33 cellular contexts compared by ENCODE assay signal in the genomic region with DNA sequence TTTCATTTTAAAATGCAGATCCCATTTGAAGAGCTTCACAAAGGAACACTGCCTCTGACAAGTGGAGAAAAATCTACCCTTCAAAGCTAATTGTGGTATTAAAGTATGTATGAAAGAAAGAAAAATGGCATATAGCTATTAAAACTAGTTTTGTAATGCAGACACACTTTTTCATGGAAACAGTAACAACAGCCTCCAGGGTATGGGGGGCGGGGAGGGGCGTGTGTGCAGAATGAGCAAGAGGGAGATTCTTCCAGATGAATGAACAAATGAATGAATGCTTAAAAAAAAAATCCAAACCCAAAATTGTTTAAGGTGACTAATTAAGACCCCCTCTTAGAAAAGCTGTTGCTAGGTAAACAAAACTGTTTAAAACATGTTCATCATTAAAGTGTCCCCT.
"Had no signal": no experiment of that assay in that cellular context is flagged by ENCODE, and none has a peak within 500 bp of the region (broad histone marks: within the 10 kb centered on the region; RNA-seq: fewer than 3 reads in every experiment).

No MANE protein-coding gene starts in this region.

- H3K27ac ChIP-seq: adrenal gland, body of pancreas, brain microvascular endothelial cell, cardiac muscle cell, colonic mucosa, WERI-Rb-1 had no signal

- FAIRE-seq: astrocyte, bronchial epithelial cell, TTC549 had no signal

- H3K36me3 ChIP-seq: adrenal gland, brain microvascular endothelial cell, cardiac muscle cell, colonic mucosa, WERI-Rb-1 had no signal

- H3K4me3 ChIP-seq: adrenal gland, body of pancreas, cardiac muscle cell, colonic mucosa had no signal

- H3K9me3 ChIP-seq: adrenal gland, body of pancreas, colonic mucosa had no signal

- H3K27me3 ChIP-seq: body of pancreas, cardiac muscle cell, colonic mucosa had no signal

- DNase-seq: activated CD4-positive, alpha-beta memory T cell treated with anti-CD3 and anti-CD28 coated beads for 36 hours; activated CD4-positive, alpha-beta T cell treated with anti-CD3 and anti-CD28 coated beads for 4 hours; activated CD4-positive, alpha-beta T cell treated with anti-CD3 and anti-CD28 coated beads, Interleukin-2, amount 10 ng/mL, durations not matched to agents 24 days and 14 days; activated CD4-positive, alpha-beta T cell treated with anti-CD3 and anti-CD28 coated beads, Interleukin-2, amount 50 U/mL, for 1 hour; activated CD4-positive, alpha-beta T cell treated with anti-CD3 and anti-CD28 coated beads, Interleukin-2, amount 50 U/mL, for 4 hours; activated CD4-positive, CD25-positive, alpha-beta regulatory T cell; activated CD8-positive, alpha-beta memory T cell treated with anti-CD3 and anti-CD28 coated beads, Interleukin-2, amount 50 U/mL, for 4 hours; activated CD8-positive, alpha-beta T cell treated with anti-CD3 and anti-CD28 coated beads for 36 hours; activated effector memory CD4-positive, alpha-beta T cell treated with anti-CD3 and anti-CD28 coated beads, Interleukin-2, amount 50 U/mL, for 16 hours; activated gamma-delta T cell treated with Interleukin-2 at 50 U/mL for 16 hours; activated naive CD4-positive, alpha-beta T cell; activated naive CD4-positive, alpha-beta T cell treated with anti-CD3 and anti-CD28 coated beads for 36 hours; activated naive CD4-positive, alpha-beta T cell treated with anti-CD3 and anti-CD28 coated beads, Interleukin-2, amount 50 U/mL, for 16 hours; activated naive CD8-positive, alpha-beta T cell treated with anti-CD3 and anti-CD28 coated beads for 36 hours; activated T-cell treated with anti-CD3 and anti-CD28 coated beads for 4 hours; activated T-cell treated with anti-CD3 and anti-CD28 coated beads, Interleukin-2, amount 50 U/mL, for 1 hour; activated T-cell treated with anti-CD3 and anti-CD28 coated beads, Interleukin-2, amount 50 U/mL, for 4 hours; activated T-cell treated with anti-CD3 and anti-CD28 coated beads, Interleukin-2, amount 50 U/mL, for 72 hours; adrenal gland; amniotic stem cell; aorta; body of pancreas; brain microvascular endothelial cell; caudate nucleus; cerebellar nuclear complex; colonic mucosa; T-helper 2 cell; T-helper 9 cell had no signal

- H3K4me1 ChIP-seq: adrenal gland, body of pancreas, colonic mucosa had no signal
